ENCODE assay signal across 12 cellular contexts in genomic region chr22:43823353-43823908, GRCh38. TPM values are rescaled to one million over a fixed set of nuclear protein-coding genes. Genes with fewer than 3 reads are reported as not detected.
A peak's percentile ranks its signal among the peaks of the same experiment; 100 is the strongest.
DNase-seq lines count a peak whose midpoint lies in the region; ATAC-seq, FAIRE-seq and TF ChIP-seq lines count a peak whose summit lies in the region.
"Had no signal": no experiment of that assay in that cellular context is flagged by ENCODE, and none has a peak within 500 bp of the region (broad histone marks: within the 10 kb centered on the region; RNA-seq: fewer than 3 reads in every experiment).

No MANE protein-coding gene starts in this region.

- no peak for FAIRE-seq in GM19239 (lab: Jason Lieb, UNC)

- H4K20me1 ChIP-seq in neural progenitor cell (ENCODE audit: low read depth): peaks cover 9% of the 10 kb centered on the region

- H3K9me3 ChIP-seq in neural progenitor cell (ENCODE audit: low read depth): no peaks in the 10 kb centered on the region

- no peaks in the 10 kb centered on the region for H3K36me3 ChIP-seq in neural progenitor cell

- no peaks in the 10 kb centered on the region for H3K27me3 ChIP-seq in neural progenitor cell

- no peaks in the 10 kb centered on the region for H3K9me3 Mint-ChIP-seq in neural progenitor cell
- H3K9me3 Mint-ChIP-seq: naive B cell had no signal

- no peak overlapping the region for H3K4me3 Mint-ChIP-seq in neural progenitor cell
- H3K4me3 Mint-ChIP-seq: naive B cell had no signal

- peaks cover 12% of the 10 kb centered on the region for H3K4me1 ChIP-seq in neural progenitor cell

- H3K4me1 Mint-ChIP-seq in neural progenitor cell: peaks cover 28% of the 10 kb centered on the region
- H3K4me1 Mint-ChIP-seq: naive B cell had no signal

- H3K4me2 ChIP-seq in neural progenitor cell: peak overlapping the region; percentile 57

- H3K27ac ChIP-seq in epithelial cell of prostate (no peak overlapping the region), neural progenitor cell (no peak overlapping the region)

- no peaks in the 10 kb centered on the region for H3K79me2 ChIP-seq in neural progenitor cell (ENCODE audit: low read depth)

- no peak overlapping the region for H3K9ac ChIP-seq in neural progenitor cell

- H3K27me3 Mint-ChIP-seq in neural progenitor cell (ENCODE audit: insufficient read depth, low read depth): peaks cover 6% of the 10 kb centered on the region

- ATAC-seq in HG03442 (IDR thresholded peaks at IDR 0.05; ENCODE audit: unreplicated experiment): no peak

- no peak overlapping the region for H2AFZ ChIP-seq in neural progenitor cell (replicated peaks)

- no peak overlapping the region for H3K27ac Mint-ChIP-seq in neural progenitor cell

- peaks cover 4% of the 10 kb centered on the region for H3F3A ChIP-seq in neural progenitor cell (ENCODE audit: low read depth)

- no peak for TF ChIP-seq CTCF in neural progenitor cell (IDR thresholded peaks at IDR 0.05)

- no peak overlapping the region for H3K4me3 ChIP-seq in neural progenitor cell

- H3K36me3 Mint-ChIP-seq in neural progenitor cell: no peaks in the 10 kb centered on the region
- H3K36me3 Mint-ChIP-seq: naive B cell had no signal

- peak; percentile 2 for DNase-seq in GM03348 (ENCODE audit: low spot score)
- DNase-seq in NCI-H526 treated with DMSO at 0.1 percent for 48 hours (lab: John Stamatoyannopoulos, UW): peak; percentile 10
- peak; percentile 6 for DNase-seq in epithelial cell of prostate (ENCODE audit: low read depth, low spot score)
- DNase-seq in neural progenitor cell (ENCODE audit: low spot score): peak; percentile 40
- no peak for DNase-seq in CD1c-positive myeloid dendritic cell (ENCODE audit: extremely low spot score)
- DNase-seq in OCI-M1 (lab: John Stamatoyannopoulos, UW): no peak
- no peak for DNase-seq in GM19239 (ENCODE audit: insufficient read length, low spot score)
- DNase-seq: activated CD4-positive, CD25-positive, alpha-beta regulatory T cell; dermis blood vessel endothelial cell; naive B cell; NCI-H1930 had no signal

RNA-seq across cellular contexts. Expression of gene EFCAB6, which starts 11.3 kb away (rescaled TPM):
- 2.2 and 4.9 TPM in 2 replicates for total RNA-seq in neural progenitor cell (ENCODE audit: low replicate concordance)

RNA-seq across cellular contexts. Expression of gene SULT4A1, which starts 38.9 kb away (rescaled TPM):
- total RNA-seq in neural progenitor cell (ENCODE audit: low replicate concordance): 14.2 and 15.7 TPM in 2 replicates
- total RNA-seq: dermis blood vessel endothelial cell had no signal

Comparison
In these comparisons a context has a peak if more than half of its experiments do, and no peak if none do; other contexts are left out.
1. DNase-seq: peak in GM03348 (single experiment), NCI-H526 treated with DMSO at 0.1 percent for 48 hours (single experiment), epithelial cell of prostate (single experiment) and neural progenitor cell (single experiment); none in CD1c-positive myeloid dendritic cell (single experiment), OCI-M1 (single experiment) and GM19239 (single experiment).